15 cellular contexts compared by ENCODE assay signal in genomic region chr19:39916851-39917396, GRCh38. TPM values are rescaled to one million over a fixed set of nuclear protein-coding genes. Genes with fewer than 3 reads are reported as not detected.
DNase-seq lines count a peak whose midpoint lies in the region; ATAC-seq and TF ChIP-seq lines count a peak whose summit lies in the region.
"Had no signal": no experiment of that assay in that cellular context is flagged by ENCODE, and none has a peak within 500 bp of the region (broad histone marks: within the 10 kb centered on the region; RNA-seq: fewer than 3 reads in every experiment).

No MANE protein-coding gene starts in this region.

- H3K4me2 ChIP-seq in mammary epithelial cell (ENCODE audit: insufficient read depth, low read depth, low read length): no peak overlapping the region

- H3K36me3 ChIP-seq in mammary epithelial cell (ENCODE audit: insufficient read depth, low read length) (no peaks in the 10 kb centered on the region), Panc1 (ENCODE audit: control insufficient read depth, insufficient read depth, low read length) (no peaks in the 10 kb centered on the region), upper lobe of right lung (no peaks in the 10 kb centered on the region), esophagus squamous epithelium (no peaks in the 10 kb centered on the region)
- H3K36me3 ChIP-seq: gastroesophageal sphincter, neutrophil, transverse colon had no signal

- no peak overlapping the region for H3K27ac ChIP-seq in mammary epithelial cell (ENCODE audit: insufficient read depth, low read depth, low read length)
- H3K27ac ChIP-seq in Panc1 (ENCODE audit: low read length): no peak overlapping the region
- H3K27ac ChIP-seq in upper lobe of right lung: no peak overlapping the region
- H3K27ac ChIP-seq in esophagus squamous epithelium: no peak overlapping the region
- H3K27ac ChIP-seq: gastroesophageal sphincter, neutrophil had no signal

- intact Hi-C loops in mammary epithelial cell (cut with micrococcal nuclease): no loop called here
- intact Hi-C loops in Panc1 (cut with micrococcal nuclease; ENCODE audit: unreplicated experiment): no loop called here
- intact Hi-C loops in upper lobe of right lung (cut with DNase I): no loop called here
- intact Hi-C loops in esophagus squamous epithelium (cut with DNase I): no loop called here

- DNase-seq in T47D (ENCODE audit: low read depth in 1 of 2, low spot score in 1 of 2): peak; percentile 11 to 26
- DNase-seq in mammary epithelial cell: no peak
- no peak for DNase-seq in Panc1 (ENCODE audit: low read depth, low spot score)
- peak; percentile 53 for DNase-seq in islet precursor cell
- peak; percentile 32 for DNase-seq in upper lobe of right lung
- DNase-seq in esophagus squamous epithelium (lab: John Stamatoyannopoulos, UW): no peak
- no peak for DNase-seq in cerebellar nuclear complex (lab: John Stamatoyannopoulos, UW)
- DNase-seq in cerebellar cortex (ENCODE audit: low spot score): no peak
- DNase-seq: activated CD8-positive, alpha-beta T cell treated with anti-CD3 and anti-CD28 coated beads for 36 hours; NCI-H146; NCI-H345; stimulated activated CD4-positive, alpha-beta T cell treated with anti-CD3 and anti-CD28 coated beads, Interleukin-4, amount 100 ng/mL, for 4 hours; transverse colon had no signal

- H2AFZ ChIP-seq in mammary epithelial cell (ENCODE audit: low read depth, low read length): no peak overlapping the region

- 91% methylated on average over 5 of the region's 5 CpGs for WGBS in mammary epithelial cell (ENCODE audit: low coverage, missing lambda C conversion rate)
- 66 to 88% methylated on average over 1 to 5 of the region's 5 CpGs for WGBS in esophagus squamous epithelium, 2 donors

- TF ChIP-seq POLR2A in esophagus squamous epithelium (IDR thresholded peaks at IDR 0.05): no peak

- CTCF ChIA-PET in mammary epithelial cell (lab: Charles Lee; ENCODE audit: low non-redundant PET): no interaction called here
- CTCF ChIA-PET in Panc1 (lab: Charles Lee): interaction anchor here (0.6 to 7.5 kb wide), 3 partner anchors 53 to 303 kb away, joined by 3 to 55 read pairs (median 9); partner anchors contain the start of gene PSMC4

- no peak overlapping the region for H3K9ac ChIP-seq in mammary epithelial cell (ENCODE audit: insufficient read depth, low read length)

- no peaks in the 10 kb centered on the region for H3K4me1 ChIP-seq in mammary epithelial cell (ENCODE audit: insufficient read depth, low read length)
- no peaks in the 10 kb centered on the region for H3K4me1 ChIP-seq in Panc1 (ENCODE audit: control insufficient read depth, insufficient read depth, low read length)
- H3K4me1 ChIP-seq in upper lobe of right lung: no peaks in the 10 kb centered on the region
- peaks cover 0 to 6% (median 0%) of the 10 kb centered on the region in 3 donors for H3K4me1 ChIP-seq in esophagus squamous epithelium
- H3K4me1 ChIP-seq: gastroesophageal sphincter had no signal

- POLR2A ChIA-PET in Panc1 (lab: Charles Lee): no interaction called here

- H3K79me2 ChIP-seq in mammary epithelial cell (ENCODE audit: insufficient read depth, low read length): no peaks in the 10 kb centered on the region

- H3K9me3 ChIP-seq in mammary epithelial cell (replicated peaks; ENCODE audit: insufficient read depth, low read length): no peaks in the 10 kb centered on the region
- no peaks in the 10 kb centered on the region for H3K9me3 ChIP-seq in Panc1 (ENCODE audit: control insufficient read depth, insufficient read depth, low read depth, low read length)
- no peaks in the 10 kb centered on the region for H3K9me3 ChIP-seq in upper lobe of right lung
- peaks cover 0 to 4% (median 0%) of the 10 kb centered on the region in 3 donors for H3K9me3 ChIP-seq in esophagus squamous epithelium
- H3K9me3 ChIP-seq: neutrophil, transverse colon had no signal

- TF ChIP-seq CTCF in mammary epithelial cell (conservative IDR thresholded peaks at IDR 0.05 in 1 of 2, IDR thresholded peaks at IDR 0.05 in 1 of 2; ENCODE audit: extremely low read depth in 1 of 2, insufficient read depth in 1 of 2, low read depth in 1 of 2, low read length in 2 of 2) (no peak), Panc1 (IDR thresholded peaks at IDR 0.05) (no peak), upper lobe of right lung (IDR thresholded peaks at IDR 0.05) (no peak), esophagus squamous epithelium (IDR thresholded peaks at IDR 0.05) (no peak)

- H3K27me3 ChIP-seq in mammary epithelial cell (ENCODE audit: insufficient read depth, low read length): peaks cover 4% of the 10 kb centered on the region
- no peaks in the 10 kb centered on the region for H3K27me3 ChIP-seq in Panc1 (ENCODE audit: control insufficient read depth, insufficient read depth, low read length)
- H3K27me3 ChIP-seq in upper lobe of right lung: peaks cover 17% of the 10 kb centered on the region
- peaks cover 0 to 36% (median 0%) of the 10 kb centered on the region in 4 donors for H3K27me3 ChIP-seq in esophagus squamous epithelium
- H3K27me3 ChIP-seq: transverse colon had no signal

- no peaks in the 10 kb centered on the region for H4K20me1 ChIP-seq in mammary epithelial cell (ENCODE audit: insufficient read depth, low read length)

- H3K4me3 ChIP-seq in mammary epithelial cell (replicated peaks in 1 of 3; ENCODE audit: insufficient read depth in 1 of 3, low read depth in 2 of 3, low read length in 3 of 3) (no peak overlapping the region), Panc1 (ENCODE audit: low read depth in 2 of 2, low read length in 2 of 2) (no peak overlapping the region), upper lobe of right lung (no peak overlapping the region), esophagus squamous epithelium (no peak overlapping the region)
- H3K4me3 ChIP-seq: gastroesophageal sphincter, transverse colon had no signal

- dilution Hi-C loops in mammary epithelial cell (cut with HindIII; ENCODE audit: low sequenced_read_pairs): no loop called here

- peak; percentile 7; the same call in 1 of the 2 replicates for ATAC-seq in Panc1
- ATAC-seq in upper lobe of right lung: no peak
- ATAC-seq: activated CD8-positive, alpha-beta T cell treated with anti-CD3 and anti-CD28 coated beads for 36 hours; gastroesophageal sphincter had no signal

- no TSS peak for BruUV-seq in mammary epithelial cell (replicated peaks; lab: Mats Ljungman, UMichigan)
- BruUV-seq in Panc1 (replicated peaks; lab: Mats Ljungman, UMichigan): no TSS peak

- in situ Hi-C loops in T47D (cut with HindIII; ENCODE audit: low pct_unique_long_range_greater_than_20kb, low sequenced_read_pairs) (no loop called here), mammary epithelial cell (cut with MboI; ENCODE audit: low sequenced_read_pairs in 2 of 2) (no loop called here), Panc1 (cut with HindIII; ENCODE audit: low pct_unique_long_range_greater_than_20kb, low sequenced_read_pairs) (no loop called here)

RNA-seq across cellular contexts. Expression of gene FCGBP, which starts 17.5 kb away (rescaled TPM):
- under 1 TPM; 0.07 to 0.17 TPM for total RNA-seq in mammary epithelial cell
- 0.03 TPM for polyA plus RNA-seq in mammary epithelial cell
- not detected for polyA minus RNA-seq in mammary epithelial cell
- total RNA-seq in Panc1 (2021; ENCODE audit: unreplicated experiment): 6.4 TPM
- polyA plus RNA-seq in Panc1 (2012; ENCODE audit: insufficient read length): 6.9 TPM
- total RNA-seq in upper lobe of right lung: 10.3 TPM
- total RNA-seq in esophagus squamous epithelium: 10 to 100 TPM in 3 of 4 donors, 1 to 10 TPM in 1; 5.7 to 79.9 (median 41.0) TPM

RNA-seq across cellular contexts. Expression of gene PSMC4, which starts 54.0 kb away (rescaled TPM):
- total RNA-seq in mammary epithelial cell: 100 to 1,000 TPM in 1 of 2 donors, 10 to 100 TPM in 1; 85.9 to 100 TPM
- polyA plus RNA-seq in mammary epithelial cell: 98.6 TPM
- 63.9 TPM for polyA minus RNA-seq in mammary epithelial cell
- 2,386 TPM for total RNA-seq in Panc1 (2021; ENCODE audit: unreplicated experiment)
- polyA plus RNA-seq in Panc1 (2012; ENCODE audit: insufficient read length): 3,964 TPM
- total RNA-seq in upper lobe of right lung: 60.5 TPM
- total RNA-seq in esophagus squamous epithelium: 100 to 1,000 TPM in 1 of 4 donors, 10 to 100 TPM in 3; 80.1 to 112 (median 94.8) TPM

Comparison
In these comparisons a context has a peak if more than half of its experiments do, and no peak if none do; other contexts are left out.
1. DNase-seq: peak in T47D (2 of 2), islet precursor cell (single experiment) and upper lobe of right lung (single experiment); none in mammary epithelial cell (single experiment), Panc1 (single experiment), esophagus squamous epithelium (single experiment), cerebellar nuclear complex (0 of 2) and cerebellar cortex (single experiment).
2. RNA of gene PSMC4, which starts 54.0 kb away (total RNA-seq): 2,386 TPM in Panc1 (single experiment); 85.9 to 100 TPM in mammary epithelial cell, 80.1 to 112 TPM in esophagus squamous epithelium and 60.5 TPM in upper lobe of right lung (single experiment); every median in the first group is over 10 times any median in the second.